Comparison of ENCODE assay signal across 1 cellular context in the genomic region with DNA sequence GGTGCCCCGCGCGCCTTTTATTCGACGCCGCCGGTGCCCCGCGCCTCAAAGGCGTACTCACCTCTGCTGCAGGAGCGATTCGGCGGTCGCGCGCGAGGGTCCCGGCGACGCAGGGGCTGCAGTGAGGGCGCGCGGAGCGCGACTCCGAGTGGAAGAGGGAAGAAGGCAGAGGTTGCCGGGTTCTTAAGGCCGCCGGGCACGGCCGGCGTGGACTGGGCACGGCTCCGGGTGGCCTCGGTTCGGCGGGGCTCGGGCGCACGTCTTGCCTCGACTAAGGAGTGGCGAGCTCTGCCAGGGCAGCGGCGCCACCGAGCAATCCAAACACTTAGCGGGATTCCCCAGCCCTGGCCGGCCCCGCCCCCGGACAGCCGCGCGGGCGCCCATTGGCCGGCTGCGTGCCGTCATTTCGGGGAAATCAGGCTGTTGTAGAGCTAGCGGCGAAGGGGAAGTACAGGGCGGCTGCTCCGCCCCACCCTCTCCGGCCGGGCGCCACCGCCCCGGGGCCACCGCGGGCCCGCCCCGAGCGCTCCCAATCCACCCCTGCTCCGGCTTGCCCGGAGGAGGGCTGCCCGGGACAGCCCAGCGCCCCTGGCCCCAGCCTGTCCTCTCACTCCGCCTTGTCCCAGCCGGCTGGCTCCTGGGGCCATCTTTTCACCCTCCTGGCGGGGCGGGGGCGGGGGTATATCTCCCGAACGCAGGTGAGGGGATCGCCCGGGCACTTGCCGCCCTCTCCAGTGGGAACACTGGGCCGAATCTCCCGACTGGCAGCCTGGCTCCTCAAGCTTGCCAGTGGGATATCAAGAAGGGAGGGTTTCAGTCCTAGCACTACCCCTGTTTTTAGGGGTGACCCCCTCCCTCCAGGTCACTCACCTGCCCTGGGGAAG.
TF ChIP-seq lines count a peak whose summit lies in the region.

A gene with protein sequence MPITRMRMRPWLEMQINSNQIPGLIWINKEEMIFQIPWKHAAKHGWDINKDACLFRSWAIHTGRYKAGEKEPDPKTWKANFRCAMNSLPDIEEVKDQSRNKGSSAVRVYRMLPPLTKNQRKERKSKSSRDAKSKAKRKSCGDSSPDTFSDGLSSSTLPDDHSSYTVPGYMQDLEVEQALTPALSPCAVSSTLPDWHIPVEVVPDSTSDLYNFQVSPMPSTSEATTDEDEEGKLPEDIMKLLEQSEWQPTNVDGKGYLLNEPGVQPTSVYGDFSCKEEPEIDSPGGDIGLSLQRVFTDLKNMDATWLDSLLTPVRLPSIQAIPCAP (minus strand): TSS at position 290 of the 884 bp plus-strand sequence. CDS start 1,295 bp downstream, outside the sequence.

TF ChIP-seq in HepG2, 621 proteins besides CTCF, POLR2A, EP300 and RAD21 (continued from another document and continues in another):
- TF ChIP-seq, protein P1, sequence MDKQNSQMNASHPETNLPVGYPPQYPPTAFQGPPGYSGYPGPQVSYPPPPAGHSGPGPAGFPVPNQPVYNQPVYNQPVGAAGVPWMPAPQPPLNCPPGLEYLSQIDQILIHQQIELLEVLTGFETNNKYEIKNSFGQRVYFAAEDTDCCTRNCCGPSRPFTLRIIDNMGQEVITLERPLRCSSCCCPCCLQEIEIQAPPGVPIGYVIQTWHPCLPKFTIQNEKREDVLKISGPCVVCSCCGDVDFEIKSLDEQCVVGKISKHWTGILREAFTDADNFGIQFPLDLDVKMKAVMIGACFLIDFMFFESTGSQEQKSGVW (CRISPR knock-in tag; IDR thresholded peaks at IDR 0.05; ENCODE audit: borderline replicate concordance), result no peak
- TF ChIP-seq, protein P2, sequence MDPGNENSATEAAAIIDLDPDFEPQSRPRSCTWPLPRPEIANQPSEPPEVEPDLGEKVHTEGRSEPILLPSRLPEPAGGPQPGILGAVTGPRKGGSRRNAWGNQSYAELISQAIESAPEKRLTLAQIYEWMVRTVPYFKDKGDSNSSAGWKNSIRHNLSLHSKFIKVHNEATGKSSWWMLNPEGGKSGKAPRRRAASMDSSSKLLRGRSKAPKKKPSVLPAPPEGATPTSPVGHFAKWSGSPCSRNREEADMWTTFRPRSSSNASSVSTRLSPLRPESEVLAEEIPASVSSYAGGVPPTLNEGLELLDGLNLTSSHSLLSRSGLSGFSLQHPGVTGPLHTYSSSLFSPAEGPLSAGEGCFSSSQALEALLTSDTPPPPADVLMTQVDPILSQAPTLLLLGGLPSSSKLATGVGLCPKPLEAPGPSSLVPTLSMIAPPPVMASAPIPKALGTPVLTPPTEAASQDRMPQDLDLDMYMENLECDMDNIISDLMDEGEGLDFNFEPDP (CRISPR knock-in tag; conservative IDR thresholded peaks at IDR 0.05), result no peak
- TF ChIP-seq ZNF878 (CRISPR knock-in tag; IDR thresholded peaks at IDR 0.05) (peak; percentile 86), FOXP1 (IDR thresholded peaks at IDR 0.05) (no peak), FOXP1 (CRISPR knock-in tag; IDR thresholded peaks at IDR 0.05) (no peak), MXD4 (CRISPR knock-in tag; IDR thresholded peaks at IDR 0.05) (peak; percentile 77), NFE2 (CRISPR knock-in tag; IDR thresholded peaks at IDR 0.05) (no peak), SMAD1 (CRISPR knock-in tag; IDR thresholded peaks at IDR 0.05; ENCODE audit: borderline replicate concordance, low read depth) (no peak), ZNF724P (CRISPR knock-in tag; IDR thresholded peaks at IDR 0.05; ENCODE audit: borderline replicate concordance) (0 out of 2 replicates have a peak, but pooled peaks have one; percentile 48), ZNF235 (CRISPR knock-in tag; IDR thresholded peaks at IDR 0.05; ENCODE audit: borderline replicate concordance) (no peak), ZNF652 (CRISPR knock-in tag; IDR thresholded peaks at IDR 0.05; ENCODE audit: borderline replicate concordance, low read depth) (no peak), SSRP1 (CRISPR knock-in tag; IDR thresholded peaks at IDR 0.05) (no peak), FOXK2 (IDR thresholded peaks at IDR 0.05) (no peak), ZNF256 (CRISPR knock-in tag; conservative IDR thresholded peaks at IDR 0.05) (no peak; the same call in none of the 2 replicates), DPF2 (CRISPR knock-in tag; IDR thresholded peaks at IDR 0.05; ENCODE audit: borderline replicate concordance, low read depth) (no peak), PRPF4 (IDR thresholded peaks at IDR 0.05; ENCODE audit: low read depth, low read length, poor library complexity, severe bottlenecking) (no peak), MTA1 (CRISPR knock-in tag; IDR thresholded peaks at IDR 0.05; ENCODE audit: borderline replicate concordance) (no peak), SYNCRIP (IDR thresholded peaks at IDR 0.05; ENCODE audit: insufficient read depth, low read depth, low read length) (no peak), SOX5 (CRISPR knock-in tag; IDR thresholded peaks at IDR 0.05; ENCODE audit: borderline replicate concordance) (peak; percentile 54; the same call in 1 of the 2 replicates), ZNF557 (CRISPR knock-in tag; IDR thresholded peaks at IDR 0.05) (no peak), PAF1 (CRISPR knock-in tag; IDR thresholded peaks at IDR 0.05) (no peak), ZBTB42 (CRISPR knock-in tag; IDR thresholded peaks at IDR 0.05) (no peak), YY1 (IDR thresholded peaks at IDR 0.05; ENCODE audit: insufficient read depth, insufficient replicate concordance, low read depth, low read length) (peak; percentile 42)
- TF ChIP-seq, protein P3, sequence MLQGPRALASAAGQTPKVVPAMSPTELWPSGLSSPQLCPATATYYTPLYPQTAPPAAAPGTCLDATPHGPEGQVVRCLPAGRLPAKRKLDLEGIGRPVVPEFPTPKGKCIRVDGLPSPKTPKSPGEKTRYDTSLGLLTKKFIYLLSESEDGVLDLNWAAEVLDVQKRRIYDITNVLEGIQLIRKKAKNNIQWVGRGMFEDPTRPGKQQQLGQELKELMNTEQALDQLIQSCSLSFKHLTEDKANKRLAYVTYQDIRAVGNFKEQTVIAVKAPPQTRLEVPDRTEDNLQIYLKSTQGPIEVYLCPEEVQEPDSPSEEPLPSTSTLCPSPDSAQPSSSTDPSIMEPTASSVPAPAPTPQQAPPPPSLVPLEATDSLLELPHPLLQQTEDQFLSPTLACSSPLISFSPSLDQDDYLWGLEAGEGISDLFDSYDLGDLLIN (CRISPR knock-in tag; IDR thresholded peaks at IDR 0.05; ENCODE audit: borderline replicate concordance), result no peak
- TF ChIP-seq, protein P4, sequence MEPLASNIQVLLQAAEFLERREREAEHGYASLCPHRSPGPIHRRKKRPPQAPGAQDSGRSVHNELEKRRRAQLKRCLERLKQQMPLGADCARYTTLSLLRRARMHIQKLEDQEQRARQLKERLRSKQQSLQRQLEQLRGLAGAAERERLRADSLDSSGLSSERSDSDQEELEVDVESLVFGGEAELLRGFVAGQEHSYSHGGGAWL (CRISPR knock-in tag; IDR thresholded peaks at IDR 0.05), result peak; percentile 78
- TF ChIP-seq, protein P5, sequence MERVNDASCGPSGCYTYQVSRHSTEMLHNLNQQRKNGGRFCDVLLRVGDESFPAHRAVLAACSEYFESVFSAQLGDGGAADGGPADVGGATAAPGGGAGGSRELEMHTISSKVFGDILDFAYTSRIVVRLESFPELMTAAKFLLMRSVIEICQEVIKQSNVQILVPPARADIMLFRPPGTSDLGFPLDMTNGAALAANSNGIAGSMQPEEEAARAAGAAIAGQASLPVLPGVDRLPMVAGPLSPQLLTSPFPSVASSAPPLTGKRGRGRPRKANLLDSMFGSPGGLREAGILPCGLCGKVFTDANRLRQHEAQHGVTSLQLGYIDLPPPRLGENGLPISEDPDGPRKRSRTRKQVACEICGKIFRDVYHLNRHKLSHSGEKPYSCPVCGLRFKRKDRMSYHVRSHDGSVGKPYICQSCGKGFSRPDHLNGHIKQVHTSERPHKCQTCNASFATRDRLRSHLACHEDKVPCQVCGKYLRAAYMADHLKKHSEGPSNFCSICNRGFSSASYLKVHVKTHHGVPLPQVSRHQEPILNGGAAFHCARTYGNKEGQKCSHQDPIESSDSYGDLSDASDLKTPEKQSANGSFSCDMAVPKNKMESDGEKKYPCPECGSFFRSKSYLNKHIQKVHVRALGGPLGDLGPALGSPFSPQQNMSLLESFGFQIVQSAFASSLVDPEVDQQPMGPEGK (CRISPR knock-in tag; IDR thresholded peaks at IDR 0.05), result peak; percentile 28; the same call in 1 of the 2 replicates
- TF ChIP-seq, protein P6, sequence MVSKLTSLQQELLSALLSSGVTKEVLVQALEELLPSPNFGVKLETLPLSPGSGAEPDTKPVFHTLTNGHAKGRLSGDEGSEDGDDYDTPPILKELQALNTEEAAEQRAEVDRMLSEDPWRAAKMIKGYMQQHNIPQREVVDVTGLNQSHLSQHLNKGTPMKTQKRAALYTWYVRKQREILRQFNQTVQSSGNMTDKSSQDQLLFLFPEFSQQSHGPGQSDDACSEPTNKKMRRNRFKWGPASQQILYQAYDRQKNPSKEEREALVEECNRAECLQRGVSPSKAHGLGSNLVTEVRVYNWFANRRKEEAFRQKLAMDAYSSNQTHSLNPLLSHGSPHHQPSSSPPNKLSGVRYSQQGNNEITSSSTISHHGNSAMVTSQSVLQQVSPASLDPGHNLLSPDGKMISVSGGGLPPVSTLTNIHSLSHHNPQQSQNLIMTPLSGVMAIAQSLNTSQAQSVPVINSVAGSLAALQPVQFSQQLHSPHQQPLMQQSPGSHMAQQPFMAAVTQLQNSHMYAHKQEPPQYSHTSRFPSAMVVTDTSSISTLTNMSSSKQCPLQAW (CRISPR knock-in tag; IDR thresholded peaks at IDR 0.05), result peak; percentile 61; the same call in 1 of the 2 replicates
- TF ChIP-seq, protein P7, sequence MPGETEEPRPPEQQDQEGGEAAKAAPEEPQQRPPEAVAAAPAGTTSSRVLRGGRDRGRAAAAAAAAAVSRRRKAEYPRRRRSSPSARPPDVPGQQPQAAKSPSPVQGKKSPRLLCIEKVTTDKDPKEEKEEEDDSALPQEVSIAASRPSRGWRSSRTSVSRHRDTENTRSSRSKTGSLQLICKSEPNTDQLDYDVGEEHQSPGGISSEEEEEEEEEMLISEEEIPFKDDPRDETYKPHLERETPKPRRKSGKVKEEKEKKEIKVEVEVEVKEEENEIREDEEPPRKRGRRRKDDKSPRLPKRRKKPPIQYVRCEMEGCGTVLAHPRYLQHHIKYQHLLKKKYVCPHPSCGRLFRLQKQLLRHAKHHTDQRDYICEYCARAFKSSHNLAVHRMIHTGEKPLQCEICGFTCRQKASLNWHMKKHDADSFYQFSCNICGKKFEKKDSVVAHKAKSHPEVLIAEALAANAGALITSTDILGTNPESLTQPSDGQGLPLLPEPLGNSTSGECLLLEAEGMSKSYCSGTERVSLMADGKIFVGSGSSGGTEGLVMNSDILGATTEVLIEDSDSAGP (CRISPR knock-in tag; IDR thresholded peaks at IDR 0.05; ENCODE audit: borderline replicate concordance), result peak; percentile 74; the same call in 1 of the 2 replicates
- TF ChIP-seq, protein P8, sequence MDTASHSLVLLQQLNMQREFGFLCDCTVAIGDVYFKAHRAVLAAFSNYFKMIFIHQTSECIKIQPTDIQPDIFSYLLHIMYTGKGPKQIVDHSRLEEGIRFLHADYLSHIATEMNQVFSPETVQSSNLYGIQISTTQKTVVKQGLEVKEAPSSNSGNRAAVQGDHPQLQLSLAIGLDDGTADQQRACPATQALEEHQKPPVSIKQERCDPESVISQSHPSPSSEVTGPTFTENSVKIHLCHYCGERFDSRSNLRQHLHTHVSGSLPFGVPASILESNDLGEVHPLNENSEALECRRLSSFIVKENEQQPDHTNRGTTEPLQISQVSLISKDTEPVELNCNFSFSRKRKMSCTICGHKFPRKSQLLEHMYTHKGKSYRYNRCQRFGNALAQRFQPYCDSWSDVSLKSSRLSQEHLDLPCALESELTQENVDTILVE (CRISPR knock-in tag; IDR thresholded peaks at IDR 0.05), result 0 out of 2 replicates have a peak, but pooled peaks have one; percentile 33
- TF ChIP-seq, protein P9, sequence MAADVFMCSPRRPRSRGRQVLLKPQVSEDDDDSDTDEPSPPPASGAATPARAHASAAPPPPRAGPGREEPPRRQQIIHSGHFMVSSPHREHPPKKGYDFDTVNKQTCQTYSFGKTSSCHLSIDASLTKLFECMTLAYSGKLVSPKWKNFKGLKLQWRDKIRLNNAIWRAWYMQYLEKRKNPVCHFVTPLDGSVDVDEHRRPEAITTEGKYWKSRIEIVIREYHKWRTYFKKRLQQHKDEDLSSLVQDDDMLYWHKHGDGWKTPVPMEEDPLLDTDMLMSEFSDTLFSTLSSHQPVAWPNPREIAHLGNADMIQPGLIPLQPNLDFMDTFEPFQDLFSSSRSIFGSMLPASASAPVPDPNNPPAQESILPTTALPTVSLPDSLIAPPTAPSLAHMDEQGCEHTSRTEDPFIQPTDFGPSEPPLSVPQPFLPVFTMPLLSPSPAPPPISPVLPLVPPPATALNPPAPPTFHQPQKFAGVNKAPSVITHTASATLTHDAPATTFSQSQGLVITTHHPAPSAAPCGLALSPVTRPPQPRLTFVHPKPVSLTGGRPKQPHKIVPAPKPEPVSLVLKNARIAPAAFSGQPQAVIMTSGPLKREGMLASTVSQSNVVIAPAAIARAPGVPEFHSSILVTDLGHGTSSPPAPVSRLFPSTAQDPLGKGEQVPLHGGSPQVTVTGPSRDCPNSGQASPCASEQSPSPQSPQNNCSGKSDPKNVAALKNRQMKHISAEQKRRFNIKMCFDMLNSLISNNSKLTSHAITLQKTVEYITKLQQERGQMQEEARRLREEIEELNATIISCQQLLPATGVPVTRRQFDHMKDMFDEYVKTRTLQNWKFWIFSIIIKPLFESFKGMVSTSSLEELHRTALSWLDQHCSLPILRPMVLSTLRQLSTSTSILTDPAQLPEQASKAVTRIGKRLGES (CRISPR knock-in tag; IDR thresholded peaks at IDR 0.05; ENCODE audit: borderline replicate concordance), result no peak
- TF ChIP-seq, protein P10, sequence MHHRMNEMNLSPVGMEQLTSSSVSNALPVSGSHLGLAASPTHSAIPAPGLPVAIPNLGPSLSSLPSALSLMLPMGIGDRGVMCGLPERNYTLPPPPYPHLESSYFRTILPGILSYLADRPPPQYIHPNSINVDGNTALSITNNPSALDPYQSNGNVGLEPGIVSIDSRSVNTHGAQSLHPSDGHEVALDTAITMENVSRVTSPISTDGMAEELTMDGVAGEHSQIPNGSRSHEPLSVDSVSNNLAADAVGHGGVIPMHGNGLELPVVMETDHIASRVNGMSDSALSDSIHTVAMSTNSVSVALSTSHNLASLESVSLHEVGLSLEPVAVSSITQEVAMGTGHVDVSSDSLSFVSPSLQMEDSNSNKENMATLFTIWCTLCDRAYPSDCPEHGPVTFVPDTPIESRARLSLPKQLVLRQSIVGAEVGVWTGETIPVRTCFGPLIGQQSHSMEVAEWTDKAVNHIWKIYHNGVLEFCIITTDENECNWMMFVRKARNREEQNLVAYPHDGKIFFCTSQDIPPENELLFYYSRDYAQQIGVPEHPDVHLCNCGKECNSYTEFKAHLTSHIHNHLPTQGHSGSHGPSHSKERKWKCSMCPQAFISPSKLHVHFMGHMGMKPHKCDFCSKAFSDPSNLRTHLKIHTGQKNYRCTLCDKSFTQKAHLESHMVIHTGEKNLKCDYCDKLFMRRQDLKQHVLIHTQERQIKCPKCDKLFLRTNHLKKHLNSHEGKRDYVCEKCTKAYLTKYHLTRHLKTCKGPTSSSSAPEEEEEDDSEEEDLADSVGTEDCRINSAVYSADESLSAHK (CRISPR knock-in tag; IDR thresholded peaks at IDR 0.05; ENCODE audit: borderline replicate concordance), result no peak
- TF ChIP-seq, protein P11, sequence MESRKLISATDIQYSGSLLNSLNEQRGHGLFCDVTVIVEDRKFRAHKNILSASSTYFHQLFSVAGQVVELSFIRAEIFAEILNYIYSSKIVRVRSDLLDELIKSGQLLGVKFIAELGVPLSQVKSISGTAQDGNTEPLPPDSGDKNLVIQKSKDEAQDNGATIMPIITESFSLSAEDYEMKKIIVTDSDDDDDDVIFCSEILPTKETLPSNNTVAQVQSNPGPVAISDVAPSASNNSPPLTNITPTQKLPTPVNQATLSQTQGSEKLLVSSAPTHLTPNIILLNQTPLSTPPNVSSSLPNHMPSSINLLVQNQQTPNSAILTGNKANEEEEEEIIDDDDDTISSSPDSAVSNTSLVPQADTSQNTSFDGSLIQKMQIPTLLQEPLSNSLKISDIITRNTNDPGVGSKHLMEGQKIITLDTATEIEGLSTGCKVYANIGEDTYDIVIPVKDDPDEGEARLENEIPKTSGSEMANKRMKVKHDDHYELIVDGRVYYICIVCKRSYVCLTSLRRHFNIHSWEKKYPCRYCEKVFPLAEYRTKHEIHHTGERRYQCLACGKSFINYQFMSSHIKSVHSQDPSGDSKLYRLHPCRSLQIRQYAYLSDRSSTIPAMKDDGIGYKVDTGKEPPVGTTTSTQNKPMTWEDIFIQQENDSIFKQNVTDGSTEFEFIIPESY (CRISPR knock-in tag; IDR thresholded peaks at IDR 0.05), result no peak
